25 cellular contexts compared by ENCODE assay signal in genomic region chr7:122148878-122149277, GRCh38.
"Had no signal": no experiment of that assay in that cellular context is flagged by ENCODE, and none has a peak within 500 bp of the region (broad histone marks: within the 10 kb centered on the region; RNA-seq: fewer than 3 reads in every experiment).

No MANE protein-coding gene starts in this region.

- H3K36me3 Mint-ChIP-seq: activated CD8-positive, alpha-beta memory T cell treated with anti-CD3 and anti-CD28 coated beads, Interleukin-2, amount 10 ng/mL, durations not matched to agents 7 days and 5 days; activated naive CD8-positive, alpha-beta T cell; brain had no signal

- H3K4me3 Mint-ChIP-seq: activated CD8-positive, alpha-beta memory T cell treated with anti-CD3 and anti-CD28 coated beads, Interleukin-2, amount 10 ng/mL, durations not matched to agents 7 days and 5 days; activated naive CD4-positive, alpha-beta T cell treated with anti-CD3 and anti-CD28 coated beads for 36 hours; activated naive CD8-positive, alpha-beta T cell; activated T-cell treated with anti-CD3 and anti-CD28 coated beads, Interleukin-2, amount 50 U/mL, for 24 hours; activated T-helper 1 cell treated with anti-CD3 and anti-CD28 coated beads, Interleukin-12 subunit alpha, Interleukin-12 subunit beta, Interleukin-2, Interleukin-4 antibody, amounts not matched to agents 30 ng/mL and 10 ng/mL and 1 ng/mL, durations not matched to agents 14 hours and 24 hours and 36 hours; central memory CD8-positive, alpha-beta T cell; T-helper 1 cell treated with Interleukin-12 subunit alpha and Interleukin-12 subunit beta and Interleukin-4 antibody, amounts not matched to agents 30 μg/mL and 1 μg/mL, for 36 hours had no signal

- ATAC-seq: activated CD8-positive, alpha-beta memory T cell treated with anti-CD3 and anti-CD28 coated beads, Interleukin-2, amount 10 ng/mL, durations not matched to agents 7 days and 5 days had no signal

- H3K4me1 ChIP-seq: Peyer's patch, SJCRH30 had no signal

- H3K36me3 ChIP-seq: MG63, Peyer's patch, SJCRH30 had no signal

- H3K27me3 ChIP-seq: MG63, Peyer's patch, SJCRH30 had no signal

- H3K27ac ChIP-seq: Peyer's patch, RWPE1, SJCRH30 had no signal

- H3K9me3 ChIP-seq: MG63, Peyer's patch, SJCRH30 had no signal

- DNase-seq: activated CD4-positive, alpha-beta T cell treated with anti-CD3 and anti-CD28 coated beads for 48 hours; activated CD4-positive, alpha-beta T cell treated with anti-CD3 and anti-CD28 coated beads, Interleukin-2, amount 50 U/mL, for 48 hours; activated CD4-positive, CD25-positive, alpha-beta regulatory T cell treated with anti-CD3 and anti-CD28 coated beads, Interleukin-2, amount 50 U/mL, for 72 hours; activated CD8-positive, alpha-beta memory T cell treated with anti-CD3 and anti-CD28 coated beads, Interleukin-2, amount 10 ng/mL, durations not matched to agents 7 days and 5 days; activated effector memory CD4-positive, alpha-beta T cell treated with anti-CD3 and anti-CD28 coated beads, Interleukin-2, amount 50 U/mL, for 16 hours; activated naive CD4-positive, alpha-beta T cell treated with anti-CD3 and anti-CD28 coated beads for 36 hours; activated T-cell treated with anti-CD3 and anti-CD28 coated beads, Interleukin-2, amount 50 U/mL, for 24 hours; amygdala; MG63; MV-4-11; NCI-H1092 treated with DMSO at 0.1 percent for 48 hours; NCI-H1436; NCI-H1694 treated with DMSO at 0.1 percent for 48 hours; NCI-H2029 treated with DMSO at 0.1 percent for 48 hours; NCI-H345; NCI-H510A; Peyer's patch; Right ventricle myocardium superior; SJCRH30 had no signal

- H3K9me3 Mint-ChIP-seq: activated T-cell treated with anti-CD3 and anti-CD28 coated beads, Interleukin-2, amount 50 U/mL, for 24 hours; activated T-helper 1 cell treated with anti-CD3 and anti-CD28 coated beads, Interleukin-12 subunit alpha, Interleukin-12 subunit beta, Interleukin-2, Interleukin-4 antibody, amounts not matched to agents 30 ng/mL and 10 ng/mL and 1 ng/mL, durations not matched to agents 14 hours and 24 hours and 36 hours; brain; central memory CD8-positive, alpha-beta T cell; T-helper 1 cell treated with Interleukin-12 subunit alpha and Interleukin-12 subunit beta and Interleukin-4 antibody, amounts not matched to agents 30 μg/mL and 1 μg/mL, for 36 hours had no signal

- H3K4me3 ChIP-seq: MG63, Peyer's patch, SJCRH30 had no signal

- H3K27ac Mint-ChIP-seq: activated CD8-positive, alpha-beta memory T cell treated with anti-CD3 and anti-CD28 coated beads, Interleukin-2, amount 10 ng/mL, durations not matched to agents 7 days and 5 days; activated naive CD4-positive, alpha-beta T cell treated with anti-CD3 and anti-CD28 coated beads for 36 hours; activated naive CD8-positive, alpha-beta T cell; activated T-cell treated with anti-CD3 and anti-CD28 coated beads, Interleukin-2, amount 50 U/mL, for 24 hours; activated T-helper 1 cell treated with anti-CD3 and anti-CD28 coated beads, Interleukin-12 subunit alpha, Interleukin-12 subunit beta, Interleukin-2, Interleukin-4 antibody, amounts not matched to agents 30 ng/mL and 10 ng/mL and 1 ng/mL, durations not matched to agents 14 hours and 24 hours and 36 hours; brain; T-helper 1 cell treated with Interleukin-12 subunit alpha and Interleukin-12 subunit beta and Interleukin-4 antibody, amounts not matched to agents 30 μg/mL and 1 μg/mL, for 36 hours had no signal
